ENCODE assay signal across 25 cellular contexts in the genomic region with DNA sequence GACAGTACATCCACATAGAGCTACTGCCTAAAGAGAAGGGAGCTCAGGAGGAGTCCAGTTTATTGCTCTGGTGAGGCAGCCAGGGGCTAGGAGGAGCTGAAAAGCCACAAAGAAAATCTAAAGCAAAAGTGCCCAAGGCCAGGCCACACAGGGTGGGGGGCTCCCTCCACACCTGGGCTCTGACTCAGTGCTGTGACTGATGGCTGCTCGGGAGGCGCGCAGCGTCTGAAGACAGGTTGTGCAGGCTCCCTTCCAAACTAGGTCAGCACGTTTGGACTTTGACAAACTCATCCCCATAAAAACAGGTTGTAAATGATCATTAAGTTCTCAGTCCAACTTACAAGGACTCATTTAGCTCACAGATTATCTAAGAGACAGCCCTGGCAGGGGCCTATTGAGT.
"Had no signal": no experiment of that assay in that cellular context is flagged by ENCODE, and none has a peak within 500 bp of the region (broad histone marks: within the 10 kb centered on the region; RNA-seq: fewer than 3 reads in every experiment).

No MANE protein-coding gene starts in this region.

- H3K27me3 ChIP-seq: body of pancreas, dorsolateral prefrontal cortex, gastroesophageal sphincter, right atrium auricular region, tibial nerve, uterus had no signal

- DNase-seq: activated CD4-positive, alpha-beta T cell treated with anti-CD3 and anti-CD28 coated beads for 4 hours; activated CD4-positive, alpha-beta T cell treated with anti-CD3 and anti-CD28 coated beads, Interleukin-2, amount 50 U/mL, for 4 hours; activated CD4-positive, CD25-positive, alpha-beta regulatory T cell; activated effector memory CD4-positive, alpha-beta T cell treated with Interleukin-2 at 50 U/mL for 16 hours; activated naive CD4-positive, alpha-beta T cell treated with Interleukin-2 at 50 U/mL for 16 hours; activated T-cell treated with anti-CD3 and anti-CD28 coated beads for 4 hours; anterior cingulate cortex; body of pancreas; cerebellar nuclear complex; dorsolateral prefrontal cortex; effector memory CD4-positive, alpha-beta T cell; erythroblast; hippocampal formation; kidney; mesendoderm; stimulated activated CD4-positive, alpha-beta T cell treated with anti-CD3 and anti-CD28 coated beads, Interleukin-15, amount 100 ng/mL, for 24 hours; stimulated activated CD4-positive, alpha-beta T cell treated with anti-CD3 and anti-CD28 coated beads, Interleukin-2, amount 100 ng/mL, for 24 hours; stimulated activated naive CD4-positive, alpha-beta T cell; T-helper 1 cell; uterus had no signal

- H3K4me3 ChIP-seq: body of pancreas, coronary artery, dorsolateral prefrontal cortex, gastroesophageal sphincter, lung, right atrium auricular region, tibial nerve, uterus had no signal

- H3K4me1 ChIP-seq: body of pancreas, gastroesophageal sphincter, right atrium auricular region, tibial nerve, uterus had no signal

- H3K27ac ChIP-seq: body of pancreas, coronary artery, dorsolateral prefrontal cortex, gastroesophageal sphincter, right atrium auricular region, tibial nerve, uterus had no signal

- H3K36me3 ChIP-seq: gastroesophageal sphincter, right atrium auricular region, uterus had no signal

- H3K9me3 ChIP-seq: body of pancreas, gastroesophageal sphincter, right atrium auricular region, tibial nerve, uterus had no signal
